8 cellular contexts compared by ENCODE assay signal in the genomic region with DNA sequence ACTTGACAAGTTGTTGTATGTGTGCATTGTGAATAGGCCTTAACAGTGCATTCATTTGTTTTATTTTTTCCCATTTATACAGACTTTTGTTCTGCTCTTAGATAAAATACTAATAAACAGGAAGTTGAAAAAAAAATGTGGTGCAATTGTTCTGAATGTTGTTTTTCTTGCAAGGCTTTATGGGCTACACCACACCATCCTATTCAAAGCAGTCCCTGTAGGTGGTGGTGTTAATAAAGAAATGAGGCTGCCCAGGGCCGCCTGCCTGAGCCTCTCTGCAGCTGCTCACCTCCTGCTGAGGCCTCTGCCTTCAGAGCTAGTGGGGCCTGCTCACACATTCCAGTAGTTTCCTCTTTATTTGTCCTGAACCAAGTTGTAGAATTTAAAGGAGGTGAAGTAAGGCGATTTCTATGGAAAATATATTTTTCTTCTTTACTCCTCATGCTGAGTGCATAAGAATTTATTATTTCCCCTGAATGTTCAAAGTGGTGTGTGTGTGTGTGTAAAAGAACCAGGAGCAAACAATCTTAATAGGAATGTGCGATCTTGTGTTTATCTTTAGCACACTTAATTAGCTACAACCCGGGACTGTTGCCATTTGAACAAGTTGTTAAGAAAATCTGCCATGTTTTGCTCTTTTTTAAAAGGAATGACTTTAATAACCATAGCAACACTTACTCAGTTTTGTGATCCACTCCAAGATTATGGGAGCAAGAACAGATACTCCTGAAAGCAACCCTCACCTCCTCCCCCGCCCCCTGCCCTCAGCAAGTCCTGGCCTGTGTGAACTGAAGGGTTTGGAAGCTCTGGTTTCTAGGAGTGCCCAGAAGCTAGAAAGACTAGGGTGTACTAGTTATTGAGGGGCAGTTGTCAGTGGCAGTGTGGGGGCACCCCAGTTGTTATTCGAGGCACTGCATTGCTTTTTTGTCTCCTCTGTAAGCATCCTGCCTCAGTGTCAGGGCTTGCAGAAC.
DNase-seq lines count a peak whose midpoint lies in the region; ATAC-seq and TF ChIP-seq lines count a peak whose summit lies in the region.
"Not testable (repeated sequence)": the region's sequence is repeated elsewhere in the genome, so short reads cannot be mapped to it uniquely, and the experiment has no call there.

No MANE protein-coding gene starts in this region.

- peak; percentile 11 for TF ChIP-seq CTCF in retinal pigment epithelial cell (conservative IDR thresholded peaks at IDR 0.05; ENCODE audit: low read depth, low read length)

- H3K36me3 Mint-ChIP-seq in CD4-positive, CD25-positive, alpha-beta regulatory T cell, result not testable (repeated sequence)

- H3K4me3 ChIP-seq in CD4-positive, CD25-positive, alpha-beta regulatory T cell (ENCODE audit: low read depth, low read length); retinal pigment epithelial cell (ENCODE audit: low read length): not testable (repeated sequence)

- peak; percentile 89 to 91 for ATAC-seq in CD4-positive, CD25-positive, alpha-beta regulatory T cell (ENCODE audit: low read depth in 2 of 2)
- peak; percentile 71 for ATAC-seq in GM19025 (IDR thresholded peaks at IDR 0.05; ENCODE audit: low read depth, unreplicated experiment)
- ATAC-seq in HG02610 (IDR thresholded peaks at IDR 0.05; ENCODE audit: unreplicated experiment), result peak; percentile 63
- ATAC-seq in HG03565 (IDR thresholded peaks at IDR 0.05; ENCODE audit: unreplicated experiment), result peak; percentile 84

- not testable (repeated sequence) for H3K27me3 ChIP-seq in CD4-positive, CD25-positive, alpha-beta regulatory T cell (ENCODE audit: control insufficient read depth, insufficient read depth, low read length)

- H3K9me3 Mint-ChIP-seq in CD4-positive, CD25-positive, alpha-beta regulatory T cell, result not testable (repeated sequence)

- not testable (repeated sequence) for H3K36me3 ChIP-seq in CD4-positive, CD25-positive, alpha-beta regulatory T cell (ENCODE audit: control insufficient read depth, insufficient read depth, low read length)

- H3K4me1 Mint-ChIP-seq in CD4-positive, CD25-positive, alpha-beta regulatory T cell, result peaks cover 9 to 27% (median 16%) of the 10 kb centered on the region in 4 donors

- peak overlapping the region; percentile 33 for H3K27ac ChIP-seq in CD4-positive, CD25-positive, alpha-beta regulatory T cell (ENCODE audit: insufficient read depth, low read length, poor library complexity, severe bottlenecking)

- not testable (repeated sequence) for H3K27me3 Mint-ChIP-seq in CD4-positive, CD25-positive, alpha-beta regulatory T cell

- not testable (repeated sequence) for H3K4me3 Mint-ChIP-seq in CD4-positive, CD25-positive, alpha-beta regulatory T cell

- DNase-seq in CD4-positive, CD25-positive, alpha-beta regulatory T cell, result peak; percentile 34 to 82 (median 79)
- DNase-seq in T-helper 22 cell (ENCODE audit: low read depth) (peak; percentile 15), dermis microvascular lymphatic vessel endothelial cell (ENCODE audit: low read depth in 2 of 2) (peak; percentile 57 to 83), iris pigment epithelial cell (ENCODE audit: low read depth) (peak; percentile 71), retinal pigment epithelial cell (ENCODE audit: low read depth) (peak; percentile 24)

- peaks cover 11% of the 10 kb centered on the region for H3K4me1 ChIP-seq in CD4-positive, CD25-positive, alpha-beta regulatory T cell (ENCODE audit: control insufficient read depth, insufficient read depth, low read length, poor library complexity, severe bottlenecking)

- H3K9me3 ChIP-seq in CD4-positive, CD25-positive, alpha-beta regulatory T cell (ENCODE audit: control insufficient read depth in 2 of 2, low read length in 2 of 2), result not testable (repeated sequence)

- H3K27ac Mint-ChIP-seq in CD4-positive, CD25-positive, alpha-beta regulatory T cell, result not testable (repeated sequence)

Comparison
In these comparisons a context has a peak if more than half of its experiments do, and no peak if none do; other contexts are left out.
1. DNase-seq: peak in every context shown above with its lines; median percentile 79 in CD4-positive, CD25-positive, alpha-beta regulatory T cell; 71 in iris pigment epithelial cell; 70 in dermis microvascular lymphatic vessel endothelial cell; 24 in retinal pigment epithelial cell; 15 in T-helper 22 cell.